In the genomic region with DNA sequence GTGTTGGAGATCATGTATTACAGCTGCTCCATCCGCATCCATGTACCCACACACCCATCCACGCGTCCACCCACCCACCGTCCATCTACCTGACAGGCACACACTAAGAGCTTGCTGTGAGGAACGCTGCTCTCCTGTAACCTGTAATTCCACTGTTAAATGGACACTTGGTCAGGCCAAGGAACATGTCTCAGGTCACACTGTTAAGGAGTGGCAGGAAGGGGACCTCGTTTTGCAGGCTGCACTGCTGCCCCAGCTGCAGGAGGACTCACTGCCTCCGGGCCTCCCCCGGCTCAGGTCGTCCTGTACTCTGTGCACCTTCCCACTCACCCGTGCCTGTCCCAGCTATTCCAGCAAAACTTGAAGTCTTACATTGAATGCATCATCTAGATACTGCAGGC, we compare ENCODE assay signal across 26 cellular contexts.
A peak's percentile ranks its signal among the peaks of the same experiment; 100 is the strongest.
DNase-seq lines count a peak whose midpoint lies in the region; ATAC-seq and TF ChIP-seq lines count a peak whose summit lies in the region.
"Had no signal": no experiment of that assay in that cellular context is flagged by ENCODE, and none has a peak within 500 bp of the region (broad histone marks: within the 10 kb centered on the region; RNA-seq: fewer than 3 reads in every experiment).

No MANE protein-coding gene starts in this region.

- H3K4me1 ChIP-seq in colonic mucosa = no peaks in the 10 kb centered on the region
- H3K4me1 ChIP-seq: SJSA1 had no signal

- no peak overlapping the region for H3K27ac ChIP-seq in colonic mucosa
- H3K27ac ChIP-seq: HL-60, SJSA1 had no signal

- H3K4me3 Mint-ChIP-seq in activated T-cell treated with anti-CD3 and anti-CD28 coated beads, Interleukin-2, amount 50 U/mL, for 24 hours = no peak overlapping the region
- H3K4me3 Mint-ChIP-seq in stimulated activated effector memory CD8-positive, alpha-beta T cell treated with anti-CD3 and anti-CD28 coated beads, Interleukin-12 subunit alpha, Interleukin-12 subunit beta, amount 100 ng/mL, for 72 hours = no peak overlapping the region
- H3K4me3 Mint-ChIP-seq: CD4-positive, alpha-beta memory T cell had no signal

- peaks cover 71% of the 10 kb centered on the region for H3K36me3 Mint-ChIP-seq in activated T-cell treated with anti-CD3 and anti-CD28 coated beads, Interleukin-2, amount 50 U/mL, for 24 hours (ENCODE audit: low read depth)
- no peaks in the 10 kb centered on the region for H3K36me3 Mint-ChIP-seq in stimulated activated effector memory CD8-positive, alpha-beta T cell treated with anti-CD3 and anti-CD28 coated beads, Interleukin-12 subunit alpha, Interleukin-12 subunit beta, amount 100 ng/mL, for 72 hours

- no peaks in the 10 kb centered on the region for H3K27me3 Mint-ChIP-seq in activated T-cell treated with anti-CD3 and anti-CD28 coated beads, Interleukin-2, amount 50 U/mL, for 24 hours
- H3K27me3 Mint-ChIP-seq: CD4-positive, alpha-beta memory T cell had no signal

- no peak for TF ChIP-seq CTCF in colonic mucosa (IDR thresholded peaks at IDR 0.05)

- no peaks in the 10 kb centered on the region for H3K9me3 Mint-ChIP-seq in activated T-cell treated with anti-CD3 and anti-CD28 coated beads, Interleukin-2, amount 50 U/mL, for 24 hours
- no peaks in the 10 kb centered on the region for H3K9me3 Mint-ChIP-seq in stimulated activated effector memory CD8-positive, alpha-beta T cell treated with anti-CD3 and anti-CD28 coated beads, Interleukin-12 subunit alpha, Interleukin-12 subunit beta, amount 100 ng/mL, for 72 hours
- H3K9me3 Mint-ChIP-seq: CD4-positive, alpha-beta memory T cell had no signal

- no peaks in the 10 kb centered on the region for H3K9me3 ChIP-seq in colonic mucosa
- H3K9me3 ChIP-seq: SJSA1 had no signal

- H3K27me3 ChIP-seq in H7 (ENCODE audit: control insufficient read depth, insufficient read depth, low read length) = no peaks in the 10 kb centered on the region
- no peaks in the 10 kb centered on the region for H3K27me3 ChIP-seq in colonic mucosa
- H3K27me3 ChIP-seq: SJSA1 had no signal

- peaks cover 13% of the 10 kb centered on the region for H3K4me1 Mint-ChIP-seq in activated T-cell treated with anti-CD3 and anti-CD28 coated beads, Interleukin-2, amount 50 U/mL, for 24 hours (ENCODE audit: low read depth)
- peaks cover 17% of the 10 kb centered on the region for H3K4me1 Mint-ChIP-seq in stimulated activated effector memory CD8-positive, alpha-beta T cell treated with anti-CD3 and anti-CD28 coated beads, Interleukin-12 subunit alpha, Interleukin-12 subunit beta, amount 100 ng/mL, for 72 hours

- H3K36me3 ChIP-seq in H7 (replicated peaks; ENCODE audit: control insufficient read depth, insufficient read depth, low read length) (no peaks in the 10 kb centered on the region), colonic mucosa (no peaks in the 10 kb centered on the region)
- H3K36me3 ChIP-seq: SJSA1 had no signal

- ATAC-seq in left lobe of liver = no peak
- no peak for ATAC-seq in stimulated activated effector memory CD8-positive, alpha-beta T cell treated with anti-CD3 and anti-CD28 coated beads, Interleukin-12 subunit alpha, Interleukin-12 subunit beta, amount 100 ng/mL, for 72 hours
- ATAC-seq: GM12878, HCT116 had no signal

- no peak overlapping the region for H3K4me3 ChIP-seq in H7 (ENCODE audit: insufficient read depth, low read depth, low read length)
- H3K4me3 ChIP-seq in colonic mucosa = no peak overlapping the region
- H3K4me3 ChIP-seq: GM12878, SJSA1 had no signal

- no peak overlapping the region for H3K9ac ChIP-seq in colonic mucosa (ENCODE audit: low read depth in 2 of 2, low read length in 2 of 2)

- no peak overlapping the region for H3K27ac Mint-ChIP-seq in activated T-cell treated with anti-CD3 and anti-CD28 coated beads, Interleukin-2, amount 50 U/mL, for 24 hours
- peak overlapping the region; percentile 55 for H3K27ac Mint-ChIP-seq in stimulated activated effector memory CD8-positive, alpha-beta T cell treated with anti-CD3 and anti-CD28 coated beads, Interleukin-12 subunit alpha, Interleukin-12 subunit beta, amount 100 ng/mL, for 72 hours

- intact Hi-C loops in colonic mucosa (cut with DNase I) = no loop called here

- peak; percentile 25 for DNase-seq in activated T-cell treated with anti-CD3 and anti-CD28 coated beads, Interleukin-2, amount 50 U/mL, for 24 hours
- no peak for DNase-seq in activated T-cell treated with anti-CD3 and anti-CD28 coated beads, Interleukin-2, amount 50 U/mL, for 1 hour
- DNase-seq in H7 (peak; percentile 32), left lobe of liver (ENCODE audit: low spot score) (peak; percentile 39), NCI-H2107 (lab: John Stamatoyannopoulos, UW) (no peak), colonic mucosa (no peak)
- DNase-seq in stimulated activated effector memory CD8-positive, alpha-beta T cell treated with anti-CD3 and anti-CD28 coated beads, Interleukin-12 subunit alpha, Interleukin-12 subunit beta, amount 100 ng/mL, for 72 hours (ENCODE audit: low spot score in 2 of 2) = no peak
- no peak for DNase-seq in effector CD8-positive, alpha-beta T cell (lab: John Stamatoyannopoulos, UW)
- DNase-seq: 8988T; ACHN; CD4-positive, alpha-beta memory T cell; COR-L47; NCI-H1048; NCI-H1417 treated with DMSO at 0.1 percent for 48 hours; NCI-H1694 treated with DMSO at 0.1 percent for 48 hours; NCI-H2081; NCI-H2171; NCI-H226; NCI-H510A; NCI-H69; Right ventricle myocardium superior; RPMI8226 had no signal

Comparison
In these comparisons a context has a peak if more than half of its experiments do, and no peak if none do; other contexts are left out.
1. DNase-seq: peak in activated T-cell treated with anti-CD3 and anti-CD28 coated beads, Interleukin-2, amount 50 U/mL, for 24 hours (single experiment), H7 (single experiment) and left lobe of liver (single experiment); none in activated T-cell treated with anti-CD3 and anti-CD28 coated beads, Interleukin-2, amount 50 U/mL, for 1 hour (single experiment), stimulated activated effector memory CD8-positive, alpha-beta T cell treated with anti-CD3 and anti-CD28 coated beads, Interleukin-12 subunit alpha, Interleukin-12 subunit beta, amount 100 ng/mL, for 72 hours (0 of 2), NCI-H2107 (single experiment), colonic mucosa (single experiment) and effector CD8-positive, alpha-beta T cell (single experiment).